2 cellular contexts compared by ENCODE assay signal in genomic region chr9:134553061-134553891, GRCh38.
TF ChIP-seq lines count a peak whose summit lies in the region.

No MANE protein-coding gene starts in this region.

TF ChIP-seq in SK-N-SH, 30 proteins besides CTCF, POLR2A, EP300 and RAD21:
- TF ChIP-seq ZBTB33 (IDR thresholded peaks at IDR 0.05; ENCODE audit: borderline replicate concordance, low read depth) (no peak), MXI1 (IDR thresholded peaks at IDR 0.05; ENCODE audit: low read depth, low read length) (no peak), FOXM1 (IDR thresholded peaks at IDR 0.05; ENCODE audit: low read depth) (no peak), MEF2A (IDR thresholded peaks at IDR 0.05; ENCODE audit: borderline replicate concordance, low read depth) (no peak), PBX3 (IDR thresholded peaks at IDR 0.05) (no peak), GABPA (IDR thresholded peaks at IDR 0.05; ENCODE audit: low read depth) (no peak), REST (IDR thresholded peaks at IDR 0.05; ENCODE audit: low read depth, low read length) (no peak), SMC3 (IDR thresholded peaks at IDR 0.05; ENCODE audit: low read depth, low read length) (no peak), RCOR1 (IDR thresholded peaks at IDR 0.05; ENCODE audit: low read length) (no peak), GATA2 (CRISPR knock-in tag; IDR thresholded peaks at IDR 0.05) (no peak), SIN3A (IDR thresholded peaks at IDR 0.05; ENCODE audit: borderline replicate concordance, low read depth, low read length) (no peak), IRF3 (IDR thresholded peaks at IDR 0.05; ENCODE audit: low read depth, low read length) (no peak), FOXJ3 (CRISPR knock-in tag; IDR thresholded peaks at IDR 0.05) (no peak), POLR2AphosphoS5 (IDR thresholded peaks at IDR 0.05; ENCODE audit: low read depth, low read length) (no peak), TAF1 (IDR thresholded peaks at IDR 0.05; ENCODE audit: borderline replicate concordance, low read depth, low read length) (no peak), USF1 (IDR thresholded peaks at IDR 0.05; ENCODE audit: borderline replicate concordance, low read depth) (no peak), MAX (IDR thresholded peaks at IDR 0.05; ENCODE audit: low read depth) (no peak), FOSL2 (IDR thresholded peaks at IDR 0.05; ENCODE audit: borderline replicate concordance, low read depth) (no peak), CHD2 (IDR thresholded peaks at IDR 0.05; ENCODE audit: low read length, partially characterized antibody) (no peak)

TF ChIP-seq in SK-N-SH treated with all-trans-retinoic acid at 6 μM for 48 hours, 23 proteins besides CTCF, POLR2A, EP300 and RAD21 (continued from another document):
- TF ChIP-seq TSHZ2 (CRISPR knock-in tag; IDR thresholded peaks at IDR 0.05) (no peak), OSR1 (CRISPR knock-in tag; IDR thresholded peaks at IDR 0.05) (no peak), TOX (CRISPR knock-in tag; IDR thresholded peaks at IDR 0.05; ENCODE audit: borderline replicate concordance) (no peak), TCF4 (CRISPR knock-in tag; IDR thresholded peaks at IDR 0.05; ENCODE audit: borderline replicate concordance) (no peak), ISL1 (CRISPR knock-in tag; IDR thresholded peaks at IDR 0.05) (no peak), ZNF8 (CRISPR knock-in tag; IDR thresholded peaks at IDR 0.05) (no peak), BACH2 (CRISPR knock-in tag; IDR thresholded peaks at IDR 0.05; ENCODE audit: borderline replicate concordance) (no peak), ZFP3 (CRISPR knock-in tag; IDR thresholded peaks at IDR 0.05) (no peak), RARB (CRISPR knock-in tag; IDR thresholded peaks at IDR 0.05) (no peak), CSDC2 (CRISPR knock-in tag; IDR thresholded peaks at IDR 0.05) (no peak), ZC3H10 (CRISPR knock-in tag; IDR thresholded peaks at IDR 0.05) (no peak), ZFP30 (CRISPR knock-in tag; IDR thresholded peaks at IDR 0.05) (no peak), ARNTL (CRISPR knock-in tag; IDR thresholded peaks at IDR 0.05; ENCODE audit: borderline replicate concordance, low read depth) (no peak), CSRNP3 (CRISPR knock-in tag; IDR thresholded peaks at IDR 0.05) (no peak), GLIS3 (CRISPR knock-in tag; IDR thresholded peaks at IDR 0.05) (no peak), ZNF70 (CRISPR knock-in tag; IDR thresholded peaks at IDR 0.05) (no peak)
